Comparison of ENCODE assay signal across 2 cellular contexts in genomic region chr2:151707857-151708256, GRCh38.
TF ChIP-seq lines count a peak whose summit lies in the region.

No MANE protein-coding gene starts in this region.

TF ChIP-seq in GM23338, 12 proteins besides CTCF, POLR2A, EP300 and RAD21 (continued from another document):
- no peak for TF ChIP-seq CREB1 (CRISPR knock-in tag; IDR thresholded peaks at IDR 0.05; ENCODE audit: low read depth)
- TF ChIP-seq POLR2AphosphoS5 (IDR thresholded peaks at IDR 0.05; ENCODE audit: low read depth), result no peak
- TF ChIP-seq ZNF331 (CRISPR knock-in tag; IDR thresholded peaks at IDR 0.05; ENCODE audit: low read depth), result no peak
- TF ChIP-seq ETS1 (IDR thresholded peaks at IDR 0.05), result no peak
- no peak for TF ChIP-seq NANOG (IDR thresholded peaks at IDR 0.05; ENCODE audit: borderline replicate concordance)
- TF ChIP-seq JUNB (IDR thresholded peaks at IDR 0.05; ENCODE audit: unreplicated experiment), result no peak
- no peak for TF ChIP-seq ZNF114 (CRISPR knock-in tag; IDR thresholded peaks at IDR 0.05)
- TF ChIP-seq REST (IDR thresholded peaks at IDR 0.05; ENCODE audit: unreplicated experiment), result no peak
- TF ChIP-seq ZNF462 (CRISPR knock-in tag; IDR thresholded peaks at IDR 0.05), result no peak

TF ChIP-seq in WTC11, 78 proteins besides CTCF, POLR2A, EP300 and RAD21:
- no peak for TF ChIP-seq STAT6 (CRISPR knock-in tag; conservative IDR thresholded peaks at IDR 0.05; ENCODE audit: low read depth)
- no peak for TF ChIP-seq ZBTB21 (CRISPR knock-in tag; IDR thresholded peaks at IDR 0.05; ENCODE audit: borderline replicate concordance)
- TF ChIP-seq JUN (CRISPR knock-in tag; IDR thresholded peaks at IDR 0.05), result no peak
